In the genomic region with DNA sequence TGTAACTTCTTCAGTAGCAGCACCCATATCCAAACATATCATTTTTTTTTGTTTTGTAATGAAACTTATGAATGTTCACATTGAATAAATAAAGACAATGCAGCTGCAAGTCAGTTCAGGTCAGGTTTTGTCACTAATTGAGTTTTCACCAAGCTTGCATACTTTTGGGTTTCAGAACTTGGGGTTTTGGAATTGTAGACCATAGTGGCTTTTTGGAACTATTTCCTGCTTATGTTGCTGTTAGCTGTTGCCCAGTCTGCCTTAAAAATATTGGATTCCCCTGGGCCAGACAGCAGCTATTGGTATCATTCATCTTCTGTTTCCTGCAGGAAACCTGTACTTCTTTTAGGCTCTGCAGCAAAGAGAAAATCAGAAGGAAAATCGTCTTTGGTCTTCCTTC, we compare ENCODE assay signal across 22 cellular contexts.
DNase-seq lines count a peak whose midpoint lies in the region; ATAC-seq, FAIRE-seq and TF ChIP-seq lines count a peak whose summit lies in the region.
"Had no signal": no experiment of that assay in that cellular context is flagged by ENCODE, and none has a peak within 500 bp of the region (broad histone marks: within the 10 kb centered on the region; RNA-seq: fewer than 3 reads in every experiment).

No MANE protein-coding gene starts in this region.

- intact Hi-C loops in dorsolateral prefrontal cortex (cut with DNase I) (loop anchor here in 1 of 2 donors (10.0 kb wide), 1 partner anchor 220 kb away; no protein-coding TSS in a partner anchor), upper lobe of right lung (cut with DNase I) (no loop called here), pancreas (cut with DNase I) (no loop called here)

- TF ChIP-seq CTCF in dorsolateral prefrontal cortex (IDR thresholded peaks at IDR 0.05 in 54 of 56, conservative IDR thresholded peaks at IDR 0.05 in 2 of 56; ENCODE audit: low read depth in 1 of 56, partially characterized antibody in 56 of 56) (no peak), upper lobe of right lung (IDR thresholded peaks at IDR 0.05) (no peak), pancreas (IDR thresholded peaks at IDR 0.05) (no peak)

- H3K9ac ChIP-seq in SK-N-MC (ENCODE audit: insufficient read length): no peak overlapping the region

- H3K4me1 ChIP-seq in mesodermal cell (ENCODE audit: control insufficient read depth, insufficient read depth, low read length, poor library complexity, severe bottlenecking): peaks cover 29% of the 10 kb centered on the region
- H3K4me1 ChIP-seq in upper lobe of right lung: peaks cover 52% of the 10 kb centered on the region
- peaks cover 0 to 10% (median 6%) of the 10 kb centered on the region in 3 donors for H3K4me1 ChIP-seq in pancreas

- H3K4me3 ChIP-seq in SK-N-MC (no peak overlapping the region), dorsolateral prefrontal cortex (no peak overlapping the region), mesodermal cell (ENCODE audit: extremely low read depth, insufficient read depth, low read length, poor library complexity, severe bottlenecking) (no peak overlapping the region), upper lobe of right lung (no peak overlapping the region), pancreas (no peak overlapping the region)
- H3K4me3 ChIP-seq: A549 had no signal

- 29% methylated on average over 1 of the region's 1 CpG; no CpG with 5 or more reads in 1 of the 2 experiments for WGBS in mesodermal cell (ENCODE audit: insufficient coverage in 2 of 2), 2 experiments
- 54 to 55% methylated on average over 1 of the region's 1 CpG for WGBS in pancreas, 2 donors

- no peak for FAIRE-seq in pancreas (lab: Jason Lieb, UNC)
- FAIRE-seq: A549, H54 had no signal

- ATAC-seq in upper lobe of right lung (no peak), GM18520 (IDR thresholded peaks at IDR 0.05; ENCODE audit: unreplicated experiment) (no peak), HG02623 (IDR thresholded peaks at IDR 0.05; ENCODE audit: unreplicated experiment) (no peak), pancreas (no peak)
- ATAC-seq: Panc1, SK-N-SH treated with all-trans-retinoic acid at 6 μM for 48 hours had no signal

- H3K9me3 ChIP-seq in SK-N-MC (ENCODE audit: low read depth, low read length) (no peaks in the 10 kb centered on the region), mesodermal cell (ENCODE audit: control insufficient read depth, low read length) (no peaks in the 10 kb centered on the region), upper lobe of right lung (no peaks in the 10 kb centered on the region), pancreas (no peaks in the 10 kb centered on the region)
- H3K9me3 ChIP-seq: A549, BE2C had no signal

- H3K27me3 ChIP-seq in dorsolateral prefrontal cortex (no peaks in the 10 kb centered on the region), upper lobe of right lung (no peaks in the 10 kb centered on the region), pancreas (no peaks in the 10 kb centered on the region)
- H3K27me3 ChIP-seq: BE2C had no signal

- H3K27ac ChIP-seq in SK-N-MC (peak overlapping the region; percentile 78), dorsolateral prefrontal cortex (peak overlapping the region in 44 of 59 donors; percentile 1 to 81 (median 45)), mesodermal cell (ENCODE audit: low read depth, low read length, severe bottlenecking) (peak overlapping the region; percentile 10), upper lobe of right lung (peak overlapping the region; percentile 38), pancreas (no peak overlapping the region)

- H3K36me3 ChIP-seq in SK-N-MC (ENCODE audit: insufficient read depth, low read length) (no peaks in the 10 kb centered on the region), mesodermal cell (ENCODE audit: control insufficient read depth, insufficient read depth, low read length) (no peaks in the 10 kb centered on the region), upper lobe of right lung (no peaks in the 10 kb centered on the region), pancreas (no peaks in the 10 kb centered on the region)

- DNase-seq in SK-N-MC (ENCODE audit: low read depth, low spot score) (no peak), dorsolateral prefrontal cortex (no peak), upper lobe of right lung (no peak), pancreas (no peak)
- DNase-seq: BE2C; Karpas-422; MV-4-11; NCI-H1694; NCI-H2081; NCI-H2171; NCI-H345; NCI-H524; NCI-H774; NK-92 treated with Interleukin-12 subunit alpha and Interleukin-12 subunit beta, amount 100 ng/mL, for 24 hours; SIG-M5 had no signal

Comparison
In these comparisons a context has a peak if more than half of its experiments do, and no peak if none do; other contexts are left out.
1. H3K27ac ChIP-seq: peak in SK-N-MC (single experiment), dorsolateral prefrontal cortex (44 of 59), mesodermal cell (single experiment) and upper lobe of right lung (single experiment); none in pancreas (0 of 4).